ENCODE assay signal across 28 cellular contexts in genomic region chr6:30891816-30892553, GRCh38. TPM values are rescaled to one million over a fixed set of nuclear protein-coding genes. Genes with fewer than 3 reads are reported as not detected.
DNase-seq lines count a peak whose midpoint lies in the region; ATAC-seq, FAIRE-seq and TF ChIP-seq lines count a peak whose summit lies in the region.
"Had no signal": no experiment of that assay in that cellular context is flagged by ENCODE, and none has a peak within 500 bp of the region (broad histone marks: within the 10 kb centered on the region; RNA-seq: fewer than 3 reads in every experiment).

No MANE protein-coding gene starts in this region.

- no peak overlapping the region for H2BK12ac ChIP-seq in mesenchymal stem cell (ENCODE audit: low read length in 2 of 2)

- H2BK120ac ChIP-seq in mesenchymal stem cell (ENCODE audit: low read depth, low read length), result no peak overlapping the region

- no peak for TF ChIP-seq EP300 in sigmoid colon (IDR thresholded peaks at IDR 0.05)

- no peaks in the 10 kb centered on the region for H3K27me3 Mint-ChIP-seq in WTC11 (ENCODE audit: low read depth)
- H3K27me3 Mint-ChIP-seq: stimulated activated naive CD8-positive, alpha-beta T cell treated with anti-CD3 and anti-CD28 coated beads, Interleukin-15, Interleukin-2, amounts not matched to agents 100 ng/mL and 50 ng/mL, for 24 hours had no signal

- no peak for TF ChIP-seq POLR2A in HCT116 (IDR thresholded peaks at IDR 0.05; ENCODE audit: borderline replicate concordance, extremely low read depth, insufficient read depth, insufficient read length)
- no peak for TF ChIP-seq POLR2A in sigmoid colon (IDR thresholded peaks at IDR 0.05)

- in situ Hi-C loops in GM13976 (cut with MboI; ENCODE audit: low sequenced_read_pairs, unreplicated experiment), result no loop called here

- peak overlapping the region; percentile 54; the same call in 1 of the 2 replicates for H3K27ac Mint-ChIP-seq in WTC11
- H3K27ac Mint-ChIP-seq: activated CD4-positive, alpha-beta memory T cell treated with anti-CD3 and anti-CD28 coated beads, Interleukin-2, amount 10 ng/mL, durations not matched to agents 7 days and 5 days; stimulated activated naive CD8-positive, alpha-beta T cell treated with anti-CD3 and anti-CD28 coated beads, Interleukin-15, Interleukin-2, amounts not matched to agents 100 ng/mL and 50 ng/mL, for 24 hours; T-helper 2 cell treated with Interferon-gamma antibody and Interleukin-4, amounts not matched to agents 5 μg/mL and 100 μg/mL, for 36 hours had no signal

- BruUV-seq in HCT116 (replicated peaks; lab: Mats Ljungman, UMichigan), result no TSS peak

- H2AK5ac ChIP-seq in mesenchymal stem cell (ENCODE audit: low read length, severe bottlenecking), result no peak overlapping the region

- TF ChIP-seq RAD21 in HCT116 (IDR thresholded peaks at IDR 0.05; ENCODE audit: low read depth), result no peak

- peaks cover 54% of the 10 kb centered on the region for H3K79me1 ChIP-seq in mesenchymal stem cell (replicated peaks; ENCODE audit: low read length, poor library complexity, severe bottlenecking)

- DNase-seq in HCT116 (ENCODE audit: low read depth, low spot score) (no peak), WTC11 (ENCODE audit: low spot score) (no peak), iPS-NIHi7 (ENCODE audit: extremely low spot score) (peak; percentile 4), sigmoid colon (peak; percentile 53), RCC 7860 (ENCODE audit: low spot score) (no peak), mesenchymal stem cell (no peak), GM13976 (ENCODE audit: low spot score) (no peak)
- DNase-seq: activated CD4-positive, alpha-beta memory T cell treated with anti-CD3 and anti-CD28 coated beads, Interleukin-2, amount 10 ng/mL, durations not matched to agents 7 days and 5 days; activated naive CD4-positive, alpha-beta T cell treated with anti-CD3 and anti-CD28 coated beads, Interleukin-2, amount 50 U/mL, for 16 hours; EL; hippocampal formation; NCI-H1092; NCI-H2029; NCI-H2227 treated with DMSO at 0.1 percent for 48 hours; NCI-H526 treated with DMSO at 0.1 percent for 48 hours; PC-9; Right ventricle myocardium superior; stimulated activated CD4-positive, alpha-beta T cell treated with anti-CD3 and anti-CD28 coated beads, Interleukin-2, amount 100 ng/mL, for 24 hours had no signal

- no peak overlapping the region for H2BK5ac ChIP-seq in mesenchymal stem cell (ENCODE audit: low read depth, low read length, poor library complexity, severe bottlenecking)

- no peak overlapping the region for H3K4ac ChIP-seq in mesenchymal stem cell (ENCODE audit: low read depth in 1 of 2, low read length in 2 of 2)

- H2AFZ ChIP-seq in HCT116 (ENCODE audit: low read depth, low read length, poor library complexity, severe bottlenecking) (no peak overlapping the region), mesenchymal stem cell (ENCODE audit: low read depth, low read length) (no peak overlapping the region)
- H2AFZ ChIP-seq: parathyroid adenoma, PC-9 had no signal

- no peak overlapping the region for H3K23ac ChIP-seq in mesenchymal stem cell (ENCODE audit: low read length in 2 of 2)

- TF ChIP-seq CTCF in HCT116 (IDR thresholded peaks at IDR 0.05 in 2 of 3, conservative IDR thresholded peaks at IDR 0.05 in 1 of 3; ENCODE audit: borderline replicate concordance in 1 of 3, insufficient read depth in 1 of 3, low read depth in 2 of 3, low read length in 2 of 3) (no peak), WTC11 (IDR thresholded peaks at IDR 0.05) (no peak), sigmoid colon (IDR thresholded peaks at IDR 0.05) (no peak), GM13976 (IDR thresholded peaks at IDR 0.05; ENCODE audit: borderline replicate concordance, control extremely low read depth, extremely low read depth, insufficient read depth, missing control alignments) (no peak)

- H4K20me1 ChIP-seq in HCT116 (ENCODE audit: insufficient read depth), result no peaks in the 10 kb centered on the region

- H3K9ac ChIP-seq in HCT116 (ENCODE audit: low read length), result no peak overlapping the region
- no peak overlapping the region for H3K9ac ChIP-seq in mesenchymal stem cell (ENCODE audit: low read length)
- H3K9ac ChIP-seq: parathyroid adenoma had no signal

- no peak for ATAC-seq in HCT116
- ATAC-seq in WTC11, result no peak
- ATAC-seq: left colon had no signal

- peaks cover 41% of the 10 kb centered on the region for H3K79me2 ChIP-seq in HCT116 (ENCODE audit: insufficient read depth, low read length)

- RAD21 ChIA-PET in HCT116 (lab: Charles Lee; ENCODE audit: low non-redundant PET in 1 of 2, low total read pairs in 2 of 2, uncharacterized antibody in 2 of 2, unreplicated experiment in 2 of 2), result no interaction called here

- H3K4me1 ChIP-seq in HCT116 (ENCODE audit: control insufficient read depth in 1 of 2, insufficient read depth in 2 of 2, low read length in 2 of 2) (peaks cover 16% of the 10 kb centered on the region in 2 experiments), sigmoid colon (peaks cover 0 to 13% (median 11%) of the 10 kb centered on the region in 4 donors), mesenchymal stem cell (ENCODE audit: control insufficient read depth, insufficient read depth, low read depth, low read length) (peaks cover 27% of the 10 kb centered on the region)

- H3K27me3 ChIP-seq in HCT116 (ENCODE audit: insufficient read depth, low read length) (no peaks in the 10 kb centered on the region), sigmoid colon (no peaks in the 10 kb centered on the region), mesenchymal stem cell (ENCODE audit: control insufficient read depth in 1 of 2, insufficient read depth in 1 of 2, low read length in 2 of 2) (no peaks in the 10 kb centered on the region)

- H3K36me3 ChIP-seq in HCT116 (ENCODE audit: control insufficient read depth in 1 of 2, insufficient read depth in 2 of 2, low read length in 2 of 2), result peaks cover 60 to 61% of the 10 kb centered on the region in 2 experiments
- H3K36me3 ChIP-seq in sigmoid colon, result peaks cover 5 to 72% (median 30%) of the 10 kb centered on the region in 4 donors
- H3K36me3 ChIP-seq in mesenchymal stem cell (ENCODE audit: control insufficient read depth in 1 of 2, insufficient read depth in 2 of 2, low read depth in 1 of 2, low read length in 2 of 2), result peaks cover 30 to 80% of the 10 kb centered on the region in 2 experiments
- H3K36me3 ChIP-seq: HAP-1 had no signal

- H3K18ac ChIP-seq in mesenchymal stem cell (ENCODE audit: low read depth in 1 of 2, low read length in 2 of 2), result no peak overlapping the region

- no peak for FAIRE-seq in RCC 7860 (lab: Jason Lieb, UNC)

- H3K4me3 ChIP-seq in HCT116 (replicated peaks in 1 of 2; ENCODE audit: low read depth in 1 of 2, low read length in 2 of 2) (no peak overlapping the region), sigmoid colon (no peak overlapping the region), mesenchymal stem cell (ENCODE audit: insufficient read depth in 1 of 2, low read depth in 1 of 2, low read length in 2 of 2) (peak overlapping the region in 1 of 2 experiments; percentile 3)
- H3K4me3 ChIP-seq: HAP-1, PC-9, smooth muscle cell had no signal

- H3K9me3 Mint-ChIP-seq in WTC11, result no peaks in the 10 kb centered on the region
- H3K9me3 Mint-ChIP-seq: activated CD4-positive, alpha-beta memory T cell treated with anti-CD3 and anti-CD28 coated beads, Interleukin-2, amount 10 ng/mL, durations not matched to agents 7 days and 5 days; stimulated activated naive CD8-positive, alpha-beta T cell treated with anti-CD3 and anti-CD28 coated beads, Interleukin-15, Interleukin-2, amounts not matched to agents 100 ng/mL and 50 ng/mL, for 24 hours; T-helper 2 cell treated with Interferon-gamma antibody and Interleukin-4, amounts not matched to agents 5 μg/mL and 100 μg/mL, for 36 hours had no signal

- no peaks in the 10 kb centered on the region for H3K9me2 ChIP-seq in HCT116 (ENCODE audit: insufficient read depth)

- peaks cover 62% of the 10 kb centered on the region for H3K36me3 Mint-ChIP-seq in WTC11

- 86 to 88% methylated on average over 21 of the region's 21 CpGs for WGBS in sigmoid colon, 2 donors
- WGBS in mesenchymal stem cell, result 93% methylated on average over 19 of the region's 21 CpGs

- no peak overlapping the region for H3K4me2 ChIP-seq in HCT116 (ENCODE audit: low read length)
- H3K4me2 ChIP-seq in mesenchymal stem cell (ENCODE audit: low read length, poor library complexity, severe bottlenecking), result no peak overlapping the region
- H3K4me2 ChIP-seq: PC-9, smooth muscle cell had no signal

- no peak overlapping the region for H4K8ac ChIP-seq in mesenchymal stem cell (ENCODE audit: low read length)

- CTCF ChIA-PET in HCT116 (lab: Charles Lee), result no interaction called here
- CTCF ChIA-PET in WTC11 (lab: Charles Lee), result interaction anchor here (0.5 to 3.1 kb wide), 5 partner anchors 9 to 195 kb away, joined by 3 to 11 read pairs (median 3); no protein-coding TSS in a partner anchor

- peaks cover 26% of the 10 kb centered on the region for H3K4me1 Mint-ChIP-seq in WTC11
- H3K4me1 Mint-ChIP-seq: activated CD4-positive, alpha-beta memory T cell treated with anti-CD3 and anti-CD28 coated beads, Interleukin-2, amount 10 ng/mL, durations not matched to agents 7 days and 5 days had no signal

- H3K27ac ChIP-seq in HCT116 (ENCODE audit: low read depth, low read length), result 0 out of 2 replicates have a peak overlapping the region, but pooled peaks have one; percentile 7
- no peak overlapping the region for H3K27ac ChIP-seq in sigmoid colon
- no peak overlapping the region for H3K27ac ChIP-seq in mesenchymal stem cell (ENCODE audit: low read length, poor library complexity, severe bottlenecking)
- H3K27ac ChIP-seq: parathyroid adenoma, PC-9 had no signal

- no peak overlapping the region for H2BK15ac ChIP-seq in mesenchymal stem cell (ENCODE audit: low read depth, poor library complexity, severe bottlenecking)

- no peak overlapping the region for H3K4me3 Mint-ChIP-seq in WTC11
- H3K4me3 Mint-ChIP-seq: activated CD4-positive, alpha-beta memory T cell treated with anti-CD3 and anti-CD28 coated beads, Interleukin-2, amount 10 ng/mL, durations not matched to agents 7 days and 5 days; stimulated activated naive CD8-positive, alpha-beta T cell treated with anti-CD3 and anti-CD28 coated beads, Interleukin-15, Interleukin-2, amounts not matched to agents 100 ng/mL and 50 ng/mL, for 24 hours; T-helper 2 cell treated with Interferon-gamma antibody and Interleukin-4, amounts not matched to agents 5 μg/mL and 100 μg/mL, for 36 hours had no signal

- no peak overlapping the region for H4K91ac ChIP-seq in mesenchymal stem cell (ENCODE audit: low read length)

- H3K9me3 ChIP-seq in HCT116 (ENCODE audit: control insufficient read depth in 1 of 2, insufficient read depth in 1 of 2, low read depth in 1 of 2, low read length in 2 of 2), result no peaks in the 10 kb centered on the region
- no peaks in the 10 kb centered on the region for H3K9me3 ChIP-seq in sigmoid colon
- H3K9me3 ChIP-seq in mesenchymal stem cell (ENCODE audit: control insufficient read depth, low read length), result no peaks in the 10 kb centered on the region
- H3K9me3 ChIP-seq: HAP-1 had no signal

- H3K14ac ChIP-seq in mesenchymal stem cell (ENCODE audit: low read length in 2 of 2), result no peak overlapping the region

- POLR2A ChIA-PET in HCT116 (lab: Charles Lee) (no interaction called here), WTC11 (lab: Charles Lee) (no interaction called here)

- intact Hi-C loops in HCT116 (cut with micrococcal nuclease) (no loop called here), sigmoid colon (cut with DNase I) (no loop called here)

RNA-seq across cellular contexts. Expression of gene DDR1, which starts 7.7 kb away (rescaled TPM):
- 211 TPM for total RNA-seq in HCT116 (2021; ENCODE audit: unreplicated experiment)
- polyA plus RNA-seq in HCT116 (2012), result 138 and 167 TPM in 2 replicates
- 195 to 230 TPM (median 203 TPM) in 3 replicates for total RNA-seq in WTC11 (2021)
- total RNA-seq in sigmoid colon, result 10 to 100 TPM in 2 of 4 donors, 1 to 10 TPM in 2; 7.9 to 25.2 (median 13.6) TPM
- polyA plus RNA-seq in sigmoid colon, result 100 to 1,000 TPM in 1 of 3 donors, 10 to 100 TPM in 2; 25.7 to 110 (median 27.0) TPM
- polyA plus RNA-seq in mesenchymal stem cell (2013, experiment 1 of 2), result 20.0 TPM
- 21.0 TPM for polyA plus RNA-seq in mesenchymal stem cell (2013, experiment 2 of 2)

RNA-seq across cellular contexts. Expression of gene GTF2H4, which starts 16.0 kb away (rescaled TPM):
- 59.7 TPM for total RNA-seq in HCT116 (2021; ENCODE audit: unreplicated experiment)
- polyA plus RNA-seq in HCT116 (2012), result 27.3 and 35.0 TPM in 2 replicates
- total RNA-seq in WTC11 (2021), result 46.2 to 49.7 TPM (median 49.2 TPM) in 3 replicates
- 10 to 100 TPM in 2 of 4 donors, 1 to 10 TPM in 2; 7.7 to 28.5 (median 13.1) TPM for total RNA-seq in sigmoid colon
- 10 to 100 TPM in 2 of 3 donors, 1 to 10 TPM in 1; 9.9 to 21.9 (median 12.6) TPM for polyA plus RNA-seq in sigmoid colon
- 23.5 TPM for polyA plus RNA-seq in mesenchymal stem cell (2013, experiment 1 of 2)
- 24.5 TPM for polyA plus RNA-seq in mesenchymal stem cell (2013, experiment 2 of 2)

RNA-seq across cellular contexts. Expression of gene VARS2, which starts 22.1 kb away (rescaled TPM):
- 39.8 TPM for total RNA-seq in HCT116 (2021; ENCODE audit: unreplicated experiment)
- polyA plus RNA-seq in HCT116 (2012), result 25.8 and 27.3 TPM in 2 replicates
- total RNA-seq in WTC11 (2021), result 65.6 to 74.1 TPM (median 69.9 TPM) in 3 replicates
- total RNA-seq in sigmoid colon, result 10 to 100 TPM in 1 of 4 donors, 1 to 10 TPM in 3; 6.7 to 13.0 (median 9.0) TPM
- polyA plus RNA-seq in sigmoid colon, result 10 to 100 TPM in 1 of 3 donors, 1 to 10 TPM in 2; 6.9 to 23.0 (median 7.8) TPM
- polyA plus RNA-seq in mesenchymal stem cell (2013, experiment 1 of 2), result 5.1 TPM
- polyA plus RNA-seq in mesenchymal stem cell (2013, experiment 2 of 2), result 4.7 TPM

RNA-seq across cellular contexts. Expression of gene SFTA2, which starts 40.0 kb away (rescaled TPM):
- not detected for total RNA-seq in HCT116 (2021; ENCODE audit: unreplicated experiment)
- not detected in 2 replicates for polyA plus RNA-seq in HCT116 (2012)
- 0.66 to 0.80 TPM in 2 of 3 replicates, not detected in the other for total RNA-seq in WTC11 (2021)
- total RNA-seq in sigmoid colon, result not detected
- polyA plus RNA-seq in sigmoid colon, result 1 to 10 TPM in 1 of 3 donors, not detected in 2; 3.6 TPM
- polyA plus RNA-seq in mesenchymal stem cell (2013, experiment 1 of 2), result not detected
- polyA plus RNA-seq in mesenchymal stem cell (2013, experiment 2 of 2), result not detected
- total RNA-seq: activated CD4-positive, alpha-beta memory T cell treated with anti-CD3 and anti-CD28 coated beads, Interleukin-2, amount 10 ng/mL, durations not matched to agents 7 days and 5 days; cerebellum; left colon; Right ventricle myocardium superior; smooth muscle cell had no signal
- polyA plus RNA-seq: AG04450, BJ, neural cell, smooth muscle cell had no signal

RNA-seq across cellular contexts. Expression of gene MUCL3, which starts 48.8 kb away (rescaled TPM):
- total RNA-seq in HCT116 (2021; ENCODE audit: unreplicated experiment), result 0.15 TPM
- polyA plus RNA-seq in HCT116 (2012), result 0.02 and 0.04 TPM in 2 replicates
- 0.15 to 0.21 TPM (median 0.18 TPM) in 3 replicates for total RNA-seq in WTC11 (2021)
- total RNA-seq in sigmoid colon, result not detected
- polyA plus RNA-seq in sigmoid colon, result under 1 TPM in 1 of 3 donors, not detected in 2; under 0.01 TPM
- not detected for polyA plus RNA-seq in mesenchymal stem cell (2013, experiment 1 of 2)
- polyA plus RNA-seq in mesenchymal stem cell (2013, experiment 2 of 2), result not detected
- total RNA-seq: activated CD4-positive, alpha-beta memory T cell treated with anti-CD3 and anti-CD28 coated beads, Interleukin-2, amount 10 ng/mL, durations not matched to agents 7 days and 5 days; cerebellum; left colon; PC-9; Right ventricle myocardium superior had no signal
- polyA plus RNA-seq: AG04450, BJ, neural cell, smooth muscle cell had no signal

Comparison
In these comparisons a context has a peak if more than half of its experiments do, and no peak if none do; other contexts are left out.
1. DNase-seq: peak in iPS-NIHi7 (single experiment) and sigmoid colon (single experiment); none in HCT116 (single experiment), WTC11 (single experiment), RCC 7860 (single experiment), mesenchymal stem cell (single experiment) and GM13976 (single experiment).